ENCODE assay signal across 13 cellular contexts in genomic region chr15:57680021-57680420, GRCh38. TPM values are rescaled to one million over a fixed set of nuclear protein-coding genes. Genes with fewer than 3 reads are reported as not detected.
A peak's percentile ranks its signal among the peaks of the same experiment; 100 is the strongest.
DNase-seq lines count a peak whose midpoint lies in the region; ATAC-seq, FAIRE-seq and TF ChIP-seq lines count a peak whose summit lies in the region.
"Had no signal": no experiment of that assay in that cellular context is flagged by ENCODE, and none has a peak within 500 bp of the region (broad histone marks: within the 10 kb centered on the region; RNA-seq: fewer than 3 reads in every experiment).

No MANE protein-coding gene starts in this region.

- peaks cover 22% of the 10 kb centered on the region for H3K4me1 ChIP-seq in RWPE2 (ENCODE audit: insufficient read depth, poor library complexity, severe bottlenecking)
- no peaks in the 10 kb centered on the region for H3K4me1 ChIP-seq in fibroblast of lung (ENCODE audit: control insufficient read depth, extremely low read depth, insufficient read depth, low read length)
- peaks cover 0 to 3% of the 10 kb centered on the region in 2 donors for H3K4me1 ChIP-seq in small intestine (ENCODE audit: control insufficient read depth in 2 of 2, insufficient read depth in 1 of 2, low read depth in 1 of 2, low read length in 1 of 2)
- no peaks in the 10 kb centered on the region for H3K4me1 ChIP-seq in CD8-positive, alpha-beta T cell (ENCODE audit: insufficient read depth, low read length)

- H3K4me1 Mint-ChIP-seq in activated CD4-positive, alpha-beta T cell treated with anti-CD3 and anti-CD28 coated beads, Interleukin-2, amount 10 ng/mL, durations not matched to agents 24 days and 14 days, result peaks cover 7% of the 10 kb centered on the region
- H3K4me1 Mint-ChIP-seq in CD8-positive, alpha-beta T cell (ENCODE audit: low read depth), result peaks cover 2% of the 10 kb centered on the region

- no peaks in the 10 kb centered on the region for H3K36me3 Mint-ChIP-seq in activated CD4-positive, alpha-beta T cell treated with anti-CD3 and anti-CD28 coated beads, Interleukin-2, amount 10 ng/mL, durations not matched to agents 24 days and 14 days (ENCODE audit: low read depth)
- no peaks in the 10 kb centered on the region for H3K36me3 Mint-ChIP-seq in CD8-positive, alpha-beta T cell

- no peaks in the 10 kb centered on the region for H3K79me2 ChIP-seq in fibroblast of lung (ENCODE audit: control insufficient read depth, insufficient read depth, low read length)

- ATAC-seq in RWPE2 (ENCODE audit: low read depth), result peak; percentile 96
- no peak for ATAC-seq in CD8-positive, alpha-beta T cell

- peaks cover 4% of the 10 kb centered on the region for H3K27me3 Mint-ChIP-seq in activated CD4-positive, alpha-beta T cell treated with anti-CD3 and anti-CD28 coated beads, Interleukin-2, amount 10 ng/mL, durations not matched to agents 24 days and 14 days
- peaks cover 7% of the 10 kb centered on the region for H3K27me3 Mint-ChIP-seq in CD8-positive, alpha-beta T cell (ENCODE audit: low read depth)

- intact Hi-C loops in activated CD4-positive, alpha-beta T cell treated with anti-CD3 and anti-CD28 coated beads, Interleukin-2, amount 10 ng/mL, durations not matched to agents 24 days and 14 days (cut with micrococcal nuclease), result no loop called here
- intact Hi-C loops in CD8-positive, alpha-beta T cell (cut with DNase I, micrococcal nuclease), result no loop called here

- DNase-seq in activated CD4-positive, alpha-beta T cell treated with anti-CD3 and anti-CD28 coated beads, Interleukin-2, amount 10 ng/mL, durations not matched to agents 24 days and 14 days, result peak; percentile 37
- DNase-seq in activated CD4-positive, alpha-beta T cell treated with anti-CD3 and anti-CD28 coated beads for 1 hour, result no peak
- DNase-seq in RWPE2 (ENCODE audit: low spot score) (no peak), fibroblast of lung (ENCODE audit: low read depth in 2 of 2) (peak; percentile 54 to 77), small intestine (peak; percentile 32), SHP77 treated with DMSO at 0.1 percent for 48 hours (lab: John Stamatoyannopoulos, UW) (no peak), NCI-H1092 treated with DMSO at 0.1 percent for 48 hours (lab: John Stamatoyannopoulos, UW) (no peak)
- DNase-seq in CD8-positive, alpha-beta T cell, result no peak
- DNase-seq: activated CD8-positive, alpha-beta memory T cell treated with anti-CD3 and anti-CD28 coated beads for 24 hours; mesendoderm; NCI-H1930; spleen had no signal

- H3K27ac ChIP-seq in RWPE2 (ENCODE audit: poor library complexity, severe bottlenecking), result peak overlapping the region; percentile 32
- H3K27ac ChIP-seq in fibroblast of lung (ENCODE audit: insufficient read depth, low read length), result no peak overlapping the region
- H3K27ac ChIP-seq in small intestine (ENCODE audit: low read depth in 1 of 2, low read length in 1 of 2), result no peak overlapping the region
- no peak overlapping the region for H3K27ac ChIP-seq in CD8-positive, alpha-beta T cell (ENCODE audit: low read depth, low read length)
- H3K27ac ChIP-seq: HL-60, spleen had no signal

- H3K27me3 ChIP-seq in RWPE2 (ENCODE audit: insufficient read depth, poor library complexity, severe bottlenecking), result no peaks in the 10 kb centered on the region
- H3K27me3 ChIP-seq in fibroblast of lung (ENCODE audit: control insufficient read depth, insufficient read depth, low read length), result no peaks in the 10 kb centered on the region
- H3K27me3 ChIP-seq in small intestine (ENCODE audit: control insufficient read depth in 2 of 2, insufficient read depth in 2 of 2, low read length in 2 of 2), result no peaks in the 10 kb centered on the region
- H3K27me3 ChIP-seq in CD8-positive, alpha-beta T cell (ENCODE audit: insufficient read depth, low read length), result no peaks in the 10 kb centered on the region
- H3K27me3 ChIP-seq: spleen had no signal

- H3K9me3 Mint-ChIP-seq in activated CD4-positive, alpha-beta T cell treated with anti-CD3 and anti-CD28 coated beads, Interleukin-2, amount 10 ng/mL, durations not matched to agents 24 days and 14 days, result no peaks in the 10 kb centered on the region
- no peaks in the 10 kb centered on the region for H3K9me3 Mint-ChIP-seq in CD8-positive, alpha-beta T cell

- H4K20me1 ChIP-seq in fibroblast of lung (ENCODE audit: control insufficient read depth, extremely low read depth, insufficient read depth, low read length), result no peaks in the 10 kb centered on the region

- no peak for FAIRE-seq in small intestine (lab: Jason Lieb, UNC)

- H3K36me3 ChIP-seq in RWPE2 (ENCODE audit: low read depth) (no peaks in the 10 kb centered on the region), fibroblast of lung (ENCODE audit: control insufficient read depth, insufficient read depth, low read length) (no peaks in the 10 kb centered on the region), small intestine (ENCODE audit: control insufficient read depth in 2 of 2, insufficient read depth in 2 of 2, low read length in 2 of 2) (peaks cover 2 to 6% of the 10 kb centered on the region in 2 donors)
- H3K36me3 ChIP-seq in CD8-positive, alpha-beta T cell (ENCODE audit: insufficient read depth, low read length), result no peaks in the 10 kb centered on the region

- no peak overlapping the region for H3K9ac ChIP-seq in fibroblast of lung (ENCODE audit: insufficient read depth, low read length)

- H3K27ac Mint-ChIP-seq in activated CD4-positive, alpha-beta T cell treated with anti-CD3 and anti-CD28 coated beads, Interleukin-2, amount 10 ng/mL, durations not matched to agents 24 days and 14 days, result peak overlapping the region; percentile 8
- H3K27ac Mint-ChIP-seq in CD8-positive, alpha-beta T cell, result no peak overlapping the region

- 89 to 100% (median 100%) methylated on average over 1 of the region's 1 CpG for WGBS in small intestine, 3 donors

- H3K4me3 Mint-ChIP-seq in activated CD4-positive, alpha-beta T cell treated with anti-CD3 and anti-CD28 coated beads, Interleukin-2, amount 10 ng/mL, durations not matched to agents 24 days and 14 days, result peak overlapping the region; percentile 4
- H3K4me3 Mint-ChIP-seq in CD8-positive, alpha-beta T cell, result no peak overlapping the region

- H3K9me3 ChIP-seq in RWPE2 (ENCODE audit: severe bottlenecking) (no peaks in the 10 kb centered on the region), fibroblast of lung (ENCODE audit: control insufficient read depth, insufficient read depth, low read depth, low read length) (no peaks in the 10 kb centered on the region), small intestine (ENCODE audit: control insufficient read depth, low read depth) (no peaks in the 10 kb centered on the region)
- no peaks in the 10 kb centered on the region for H3K9me3 ChIP-seq in CD8-positive, alpha-beta T cell (ENCODE audit: low read length)
- H3K9me3 ChIP-seq: spleen had no signal

- H3K4me3 ChIP-seq in RWPE2 (ENCODE audit: severe bottlenecking), result no peak overlapping the region
- H3K4me3 ChIP-seq in fibroblast of lung (replicated peaks in 1 of 4; ENCODE audit: control extremely low read depth in 1 of 4, insufficient read depth in 1 of 4, low read depth in 3 of 4, low read length in 4 of 4), result no peak overlapping the region
- no peak overlapping the region for H3K4me3 ChIP-seq in small intestine (ENCODE audit: low read depth in 1 of 2, low read length in 2 of 2)
- H3K4me3 ChIP-seq in CD8-positive, alpha-beta T cell (ENCODE audit: low read depth, low read length), result no peak overlapping the region
- H3K4me3 ChIP-seq: spleen had no signal

- TF ChIP-seq CTCF in RWPE2 (IDR thresholded peaks at IDR 0.05; ENCODE audit: poor library complexity, severe bottlenecking), result no peak
- no peak for TF ChIP-seq CTCF in fibroblast of lung (conservative IDR thresholded peaks at IDR 0.05 in 1 of 2, IDR thresholded peaks at IDR 0.05 in 1 of 2; ENCODE audit: low read depth in 1 of 2, low read length in 2 of 2)
- no peak for TF ChIP-seq CTCF in CD8-positive, alpha-beta T cell (IDR thresholded peaks at IDR 0.05)

- CTCF ChIA-PET in CD8-positive, alpha-beta T cell (lab: Charles Lee), result interaction anchor here (0.6 kb wide), 1 partner anchor 1803 kb away, joined by 3 read pairs; no protein-coding TSS in a partner anchor

- POLR2A ChIA-PET in CD8-positive, alpha-beta T cell (lab: Charles Lee), result no interaction called here

- peak overlapping the region; percentile 61 for H3K4me2 ChIP-seq in fibroblast of lung (ENCODE audit: extremely low read depth, insufficient read depth, low read length)

- peak overlapping the region; percentile 66 for H2AFZ ChIP-seq in fibroblast of lung (ENCODE audit: low read length)

RNA-seq across cellular contexts. Expression of gene POLR2M, which starts 26.5 kb away (rescaled TPM):
- total RNA-seq in activated CD4-positive, alpha-beta T cell treated with anti-CD3 and anti-CD28 coated beads, Interleukin-2, amount 10 ng/mL, durations not matched to agents 24 days and 14 days, result 54.5 and 55.4 TPM in 2 replicates
- 287 and 595 TPM in 2 replicates for total RNA-seq in fibroblast of lung
- polyA plus RNA-seq in fibroblast of lung, result 64.0 and 70.8 TPM in 2 replicates
- polyA plus RNA-seq in fibroblast of lung (2012), result 32.2 and 33.0 TPM in 2 replicates
- 36.0 and 46.6 TPM in 2 replicates for polyA minus RNA-seq in fibroblast of lung (ENCODE audit: low replicate concordance)
- polyA plus RNA-seq in small intestine, result 100 to 1,000 TPM; 123 to 260 (median 155) TPM
- 100 to 1,000 TPM in 1 of 2 experiments, 10 to 100 TPM in 1; 96.7 to 103 TPM for total RNA-seq in CD8-positive, alpha-beta T cell

Comparison
In these comparisons a context has a peak if more than half of its experiments do, and no peak if none do; other contexts are left out.
1. DNase-seq: peak in activated CD4-positive, alpha-beta T cell treated with anti-CD3 and anti-CD28 coated beads, Interleukin-2, amount 10 ng/mL, durations not matched to agents 24 days and 14 days (single experiment), fibroblast of lung (2 of 2) and small intestine (single experiment); none in activated CD4-positive, alpha-beta T cell treated with anti-CD3 and anti-CD28 coated beads for 1 hour (single experiment), RWPE2 (single experiment), SHP77 treated with DMSO at 0.1 percent for 48 hours (single experiment), CD8-positive, alpha-beta T cell (0 of 7) and NCI-H1092 treated with DMSO at 0.1 percent for 48 hours (single experiment).